ENCODE assay signal across 1 cellular context in genomic region chr1:206555473-206555935, GRCh38.
TF ChIP-seq lines count a peak whose summit lies in the region.

No MANE protein-coding gene starts in this region.

TF ChIP-seq in K562, 482 proteins besides CTCF, POLR2A, EP300 and RAD21 (continued from another document and continues in another):
- no peak for TF ChIP-seq ZBTB49 (CRISPR knock-in tag; IDR thresholded peaks at IDR 0.05; ENCODE audit: borderline replicate concordance)
- peak; percentile 55; the same call in 1 of the 2 replicates for TF ChIP-seq SMARCA4 (IDR thresholded peaks at IDR 0.05)
- TF ChIP-seq EHMT2 (IDR thresholded peaks at IDR 0.05), result no peak
- no peak for TF ChIP-seq ZKSCAN3 (CRISPR knock-in tag; IDR thresholded peaks at IDR 0.05)
- TF ChIP-seq CHCHD3 (CRISPR knock-in tag; IDR thresholded peaks at IDR 0.05), result no peak
- TF ChIP-seq L3MBTL2 (IDR thresholded peaks at IDR 0.05), result 0 out of 2 replicates have a peak, but pooled peaks have one; percentile 15
- no peak for TF ChIP-seq RHOXF2B (CRISPR knock-in tag; conservative IDR thresholded peaks at IDR 0.05)
- peak; percentile 16; the same call in 1 of the 2 replicates for TF ChIP-seq GATAD2A (IDR thresholded peaks at IDR 0.05)
- TF ChIP-seq ZNF407 (IDR thresholded peaks at IDR 0.05; ENCODE audit: low read depth), result no peak
- no peak for TF ChIP-seq ZNF384 (IDR thresholded peaks at IDR 0.05; ENCODE audit: low read depth, low read length)
- peak; percentile 73; the same call in 1 of the 2 replicates for TF ChIP-seq ZNF589 (CRISPR knock-in tag; IDR thresholded peaks at IDR 0.05; ENCODE audit: low read depth)
- TF ChIP-seq CBFA2T3 (IDR thresholded peaks at IDR 0.05), result peak; percentile 69
- TF ChIP-seq ZNF408 (CRISPR knock-in tag; IDR thresholded peaks at IDR 0.05; ENCODE audit: low read depth), result no peak
- peak; percentile 37 for TF ChIP-seq DPF2 (IDR thresholded peaks at IDR 0.05)
- no peak for TF ChIP-seq STAT5A (IDR thresholded peaks at IDR 0.05; ENCODE audit: borderline replicate concordance, low read length)
- TF ChIP-seq ARID1B (IDR thresholded peaks at IDR 0.05), result peak; percentile 53; the same call in 1 of the 2 replicates
- peak; percentile 42; the same call in 1 of the 2 replicates for TF ChIP-seq ZBTB17 (CRISPR knock-in tag; IDR thresholded peaks at IDR 0.05)
- TF ChIP-seq POLR2G (IDR thresholded peaks at IDR 0.05; ENCODE audit: low read depth, low read length), result 0 out of 2 replicates have a peak, but pooled peaks have one; percentile 18
- TF ChIP-seq CTBP1 (IDR thresholded peaks at IDR 0.05; ENCODE audit: borderline replicate concordance), result peak; percentile 31; the same call in 1 of the 2 replicates
- TF ChIP-seq ZNF785 (CRISPR knock-in tag; IDR thresholded peaks at IDR 0.05), result no peak
- no peak for TF ChIP-seq NR0B1 (IDR thresholded peaks at IDR 0.05; ENCODE audit: partially characterized antibody)
- 0 out of 2 replicates have a peak, but pooled peaks have one; percentile 44 for TF ChIP-seq ZNF165 (CRISPR knock-in tag; IDR thresholded peaks at IDR 0.05; ENCODE audit: borderline replicate concordance)
- TF ChIP-seq ZNF79 (CRISPR knock-in tag; IDR thresholded peaks at IDR 0.05; ENCODE audit: low read depth), result 0 out of 2 replicates have a peak, but pooled peaks have one; percentile 54
- TF ChIP-seq HOMEZ (CRISPR knock-in tag; IDR thresholded peaks at IDR 0.05), result no peak
- peak; percentile 86; the same call in 1 of the 2 replicates for TF ChIP-seq NR4A1 (CRISPR knock-in tag; IDR thresholded peaks at IDR 0.05)
- 0 out of 2 replicates have a peak, but pooled peaks have one; percentile 32 for TF ChIP-seq NR4A1 (tag; IDR thresholded peaks at IDR 0.05)
- peak; percentile 39; the same call in 1 of the 2 replicates for TF ChIP-seq GABPB1 (CRISPR knock-in tag; IDR thresholded peaks at IDR 0.05)
- no peak for TF ChIP-seq PBX2 (CRISPR knock-in tag; IDR thresholded peaks at IDR 0.05; ENCODE audit: low read depth)
- peak; percentile 34; the same call in 1 of the 2 replicates for TF ChIP-seq PBX2 (tag; conservative IDR thresholded peaks at IDR 0.05; ENCODE audit: low read depth)
- TF ChIP-seq SP1 (CRISPR knock-in tag; IDR thresholded peaks at IDR 0.05), result 0 out of 2 replicates have a peak, but pooled peaks have one; percentile 35
- peak in 1 of 2 experiments; percentile 28; a peak in 1 of 4 replicates for TF ChIP-seq SIN3A (IDR thresholded peaks at IDR 0.05; ENCODE audit: borderline replicate concordance in 2 of 2, control insufficient read depth in 1 of 2, low read depth in 2 of 2, low read length in 2 of 2)
- TF ChIP-seq MECOM (CRISPR knock-in tag; IDR thresholded peaks at IDR 0.05), result peak; percentile 81; the same call in 1 of the 2 replicates
- no peak for TF ChIP-seq PRMT5 (CRISPR knock-in tag; IDR thresholded peaks at IDR 0.05)
- peak; percentile 73; the same call in 1 of the 2 replicates for TF ChIP-seq THRB (CRISPR knock-in tag; conservative IDR thresholded peaks at IDR 0.05)
- TF ChIP-seq RBFOX2 (IDR thresholded peaks at IDR 0.05; ENCODE audit: low read depth, low read length), result 0 out of 2 replicates have a peak, but pooled peaks have one; percentile 35
- peak; percentile 66 for TF ChIP-seq RBBP5 (IDR thresholded peaks at IDR 0.05; ENCODE audit: borderline replicate concordance, insufficient read depth, low read length, poor library complexity, severe bottlenecking)
- TF ChIP-seq TAF1 (IDR thresholded peaks at IDR 0.05; ENCODE audit: control insufficient read depth, extremely low read depth, insufficient read depth, low read length, severe bottlenecking), result no peak
